Comparison of ENCODE assay signal across 27 cellular contexts in the genomic region with DNA sequence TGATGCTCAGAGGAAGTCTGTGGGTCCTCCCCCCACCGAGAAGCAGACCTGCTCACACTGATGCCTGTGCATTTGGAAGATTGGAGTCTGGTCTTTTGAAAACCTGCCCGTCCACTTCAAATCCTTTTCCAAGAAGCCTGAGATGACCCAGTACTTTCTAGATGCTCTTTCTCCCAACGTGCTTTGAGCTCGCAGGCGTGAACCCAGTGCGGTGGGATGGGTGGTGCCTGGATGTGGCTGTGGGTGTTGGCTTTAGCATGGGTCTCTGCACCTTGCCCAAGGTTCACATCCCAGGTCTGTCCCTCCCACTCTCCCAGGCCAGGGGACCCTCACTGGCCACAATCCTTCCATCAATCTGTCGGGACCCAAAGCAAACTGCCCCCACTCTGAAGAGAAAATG.
"Had no signal": no experiment of that assay in that cellular context is flagged by ENCODE, and none has a peak within 500 bp of the region (broad histone marks: within the 10 kb centered on the region; RNA-seq: fewer than 3 reads in every experiment).

No MANE protein-coding gene starts in this region.

- DNase-seq: activated CD4-positive, alpha-beta memory T cell treated with anti-CD3 and anti-CD28 coated beads for 36 hours; activated CD4-positive, alpha-beta T cell treated with anti-CD3 and anti-CD28 coated beads for 36 hours; activated CD4-positive, alpha-beta T cell treated with anti-CD3 and anti-CD28 coated beads, Interleukin-2, amount 50 U/mL, for 1 hour; activated CD4-positive, CD25-positive, alpha-beta regulatory T cell; activated CD4-positive, CD25-positive, alpha-beta regulatory T cell treated with anti-CD3 and anti-CD28 coated beads, Interleukin-2, amount 50 U/mL, for 72 hours; activated CD8-positive, alpha-beta memory T cell treated with anti-CD3 and anti-CD28 coated beads, Interleukin-2, amount 10 ng/mL, durations not matched to agents 7 days and 5 days; activated CD8-positive, alpha-beta memory T cell treated with anti-CD3 and anti-CD28 coated beads, Interleukin-2, amount 50 U/mL, for 4 hours; activated CD8-positive, alpha-beta T cell treated with anti-CD3 and anti-CD28 coated beads, Interleukin-2, amount 10 ng/mL, durations not matched to agents 7 days and 5 days; activated effector memory CD4-positive, alpha-beta T cell treated with anti-CD3 and anti-CD28 coated beads, Interleukin-2, amount 50 U/mL, for 16 hours; activated naive CD4-positive, alpha-beta T cell treated with anti-CD3 and anti-CD28 coated beads for 36 hours; activated naive CD8-positive, alpha-beta T cell treated with anti-CD3 and anti-CD28 coated beads for 36 hours; activated naive CD8-positive, alpha-beta T cell treated with anti-CD3 and anti-CD28 coated beads, Interleukin-2, amount 50 U/mL, for 24 hours; activated T-cell treated with anti-CD3 and anti-CD28 coated beads, Interleukin-2, amount 50 U/mL, for 1 hour; activated T-cell treated with anti-CD3 and anti-CD28 coated beads, Interleukin-2, amount 50 U/mL, for 48 hours; adrenal gland; amygdala; aorta; body of pancreas; central memory CD4-positive, alpha-beta T cell; cerebellar nuclear complex; effector memory CD4-positive, alpha-beta T cell; endodermal cell; foreskin fibroblast; T-helper 2 cell had no signal

- H3K27me3 ChIP-seq: adrenal gland, body of pancreas had no signal

- H3K36me3 ChIP-seq: adrenal gland had no signal

- H3K9me3 ChIP-seq: adrenal gland, body of pancreas had no signal

- H3K4me1 ChIP-seq: adrenal gland, body of pancreas had no signal

- H3K27ac ChIP-seq: adrenal gland, body of pancreas, coronary artery, dorsolateral prefrontal cortex had no signal

- FAIRE-seq: frontal cortex had no signal

- H3K4me3 ChIP-seq: adrenal gland, body of pancreas, coronary artery, dorsolateral prefrontal cortex had no signal
